In genomic region chr1:15231714-15232201, GRCh38 we compare ENCODE assay signal across 10 cellular contexts. TPM values are rescaled to one million over a fixed set of nuclear protein-coding genes. Genes with fewer than 3 reads are reported as not detected.
DNase-seq lines count a peak whose midpoint lies in the region; ATAC-seq and TF ChIP-seq lines count a peak whose summit lies in the region.
"Had no signal": no experiment of that assay in that cellular context is flagged by ENCODE, and none has a peak within 500 bp of the region (broad histone marks: within the 10 kb centered on the region; RNA-seq: fewer than 3 reads in every experiment).

No MANE protein-coding gene starts in this region.

- DNase-seq in NOMO-1 treated with dmso at 0.1 percent for 144 hours (lab: John Stamatoyannopoulos, UW; ENCODE audit: unreplicated experiment) (peak; percentile 77), medulla oblongata (ENCODE audit: extremely low spot score) (peak; percentile 55), ecto neural progenitor cell (ENCODE audit: low spot score) (no peak), prostate gland (ENCODE audit: low spot score) (no peak), NCI-H510A treated with DMSO at 0.1 percent for 48 hours (lab: John Stamatoyannopoulos, UW) (no peak), GM19240 (ENCODE audit: insufficient read length, low spot score) (no peak)
- DNase-seq: kidney had no signal

- ATAC-seq in GM18909 (IDR thresholded peaks at IDR 0.05; ENCODE audit: poor library complexity, unreplicated experiment) (peak; percentile 89), HG02610 (IDR thresholded peaks at IDR 0.05; ENCODE audit: unreplicated experiment) (peak; percentile 91)

- no peaks in the 10 kb centered on the region for H3K4me1 ChIP-seq in prostate gland (replicated peaks)

- no peak overlapping the region for H3K27ac ChIP-seq in prostate gland
- H3K27ac ChIP-seq: coronary artery had no signal

- intact Hi-C loops in prostate gland (cut with DNase I), result no loop called here

- WGBS in prostate gland, result 75% methylated on average over 5 of the region's 5 CpGs

- no peaks in the 10 kb centered on the region for H3K27me3 ChIP-seq in prostate gland (replicated peaks; ENCODE audit: insufficient read depth)

- H3K4me3 ChIP-seq in prostate gland, result no peak overlapping the region
- H3K4me3 ChIP-seq: coronary artery had no signal

- no peaks in the 10 kb centered on the region for H3K9me3 ChIP-seq in prostate gland

- no peak for TF ChIP-seq CTCF in prostate gland (IDR thresholded peaks at IDR 0.05)

- TF ChIP-seq POLR2A in prostate gland (IDR thresholded peaks at IDR 0.05), result no peak

- H3K36me3 ChIP-seq in prostate gland, result no peaks in the 10 kb centered on the region

RNA-seq across cellular contexts. Expression of gene FHAD1, which starts 15.3 kb away (rescaled TPM):
- total RNA-seq in prostate gland, result 1 to 10 TPM in 1 of 2 donors, under 1 TPM in 1; 0.27 to 6.5 TPM

Comparison
In these comparisons a context has a peak if more than half of its experiments do, and no peak if none do; other contexts are left out.
1. DNase-seq: peak in NOMO-1 treated with dmso at 0.1 percent for 144 hours (single experiment) and medulla oblongata (single experiment); none in ecto neural progenitor cell (single experiment), prostate gland (single experiment), NCI-H510A treated with DMSO at 0.1 percent for 48 hours (single experiment) and GM19240 (single experiment).